15 cellular contexts compared by ENCODE assay signal in genomic region chr4:137668885-137669284, GRCh38.
DNase-seq lines count a peak whose midpoint lies in the region; ATAC-seq, FAIRE-seq and TF ChIP-seq lines count a peak whose summit lies in the region.
"Had no signal": no experiment of that assay in that cellular context is flagged by ENCODE, and none has a peak within 500 bp of the region (broad histone marks: within the 10 kb centered on the region; RNA-seq: fewer than 3 reads in every experiment).

No MANE protein-coding gene starts in this region.

- H2AK5ac ChIP-seq in IMR-90 (ENCODE audit: low read depth, low read length) = no peak overlapping the region

- H3K4me3 Mint-ChIP-seq in mesothelial cell of epicardium = no peak overlapping the region
- H3K4me3 Mint-ChIP-seq: CD14-positive monocyte; CD4-positive, alpha-beta memory T cell had no signal

- no peaks in the 10 kb centered on the region for H3K9me3 ChIP-seq in A549
- H3K9me3 ChIP-seq in IMR-90 (ENCODE audit: control insufficient read depth, insufficient read depth, low read length) = no peaks in the 10 kb centered on the region
- H3K9me3 ChIP-seq in MG63 = no peaks in the 10 kb centered on the region
- H3K9me3 ChIP-seq: BLaER1, HAP-1 had no signal

- H3K56ac ChIP-seq in IMR-90 (ENCODE audit: extremely low read depth, insufficient read depth, low read length) = no peak overlapping the region

- H2AK9ac ChIP-seq in IMR-90 (replicated peaks; ENCODE audit: low read depth, low read length, poor library complexity) = no peak overlapping the region

- POLR2A ChIA-PET in A549 (lab: Yijun Ruan, JAX) (no interaction called here), IMR-90 (lab: Charles Lee; ENCODE audit: unreplicated experiment) (interaction anchor here (0.6 kb wide), 1 partner anchor 267 kb away, joined by 3 read pairs; no protein-coding TSS in a partner anchor)

- no peak overlapping the region for H2AFZ ChIP-seq in IMR-90 (replicated peaks; ENCODE audit: low read length, poor library complexity)

- no peaks in the 10 kb centered on the region for H3K27me3 Mint-ChIP-seq in mesothelial cell of epicardium (ENCODE audit: low read depth)
- H3K27me3 Mint-ChIP-seq: CD4-positive, alpha-beta memory T cell had no signal

- peak overlapping the region; percentile 30; the same call in 1 of the 2 replicates for H3K18ac ChIP-seq in IMR-90 (ENCODE audit: low read depth, low read length)

- BruUV-seq in IMR-90 (replicated peaks; lab: Mats Ljungman, UMichigan) = no TSS peak

- H3K4me3 ChIP-seq in A549 (no peak overlapping the region), IMR-90 (ENCODE audit: insufficient read depth, low read depth, low read length) (no peak overlapping the region), MG63 (no peak overlapping the region)
- H3K4me3 ChIP-seq: BLaER1, HAP-1 had no signal

- CTCF ChIA-PET in A549 (lab: Yijun Ruan, JAX) (no interaction called here), IMR-90 (lab: Yijun Ruan, JAX) (no interaction called here)

- no peak for TF ChIP-seq CTCF in A549 (IDR thresholded peaks at IDR 0.05)
- TF ChIP-seq CTCF in IMR-90 (conservative IDR thresholded peaks at IDR 0.05; ENCODE audit: low read depth, low read length) = no peak
- no peak for TF ChIP-seq CTCF in mesothelial cell of epicardium (IDR thresholded peaks at IDR 0.05; ENCODE audit: unreplicated experiment)

- dilution Hi-C loops in IMR-90 (cut with HindIII; ENCODE audit: low sequenced_read_pairs, unreplicated experiment) = no loop called here

- H2BK15ac ChIP-seq in IMR-90 (ENCODE audit: low read depth, low read length) = no peak overlapping the region

- H3K14ac ChIP-seq in IMR-90 (replicated peaks; ENCODE audit: low read depth, low read length) = no peak overlapping the region

- H3K27ac ChIP-seq in A549 = no peak overlapping the region
- H3K27ac ChIP-seq in IMR-90 (ENCODE audit: insufficient read depth, low read length) = peak overlapping the region; percentile 85; the same call in 1 of the 2 replicates
- H3K27ac ChIP-seq: BLaER1 had no signal

- H3K36me3 Mint-ChIP-seq in mesothelial cell of epicardium = no peaks in the 10 kb centered on the region
- H3K36me3 Mint-ChIP-seq: CD14-positive monocyte; CD4-positive, alpha-beta memory T cell had no signal

- H3K4me1 ChIP-seq in A549 = no peaks in the 10 kb centered on the region
- peaks cover 4% of the 10 kb centered on the region for H3K4me1 ChIP-seq in IMR-90 (ENCODE audit: control insufficient read depth, insufficient read depth, low read length)
- H3K4me1 ChIP-seq: BLaER1 had no signal

- peak overlapping the region; percentile 18 for H2BK5ac ChIP-seq in IMR-90 (ENCODE audit: low read depth, low read length, poor library complexity, severe bottlenecking)

- no peak overlapping the region for H3K9ac ChIP-seq in IMR-90 (ENCODE audit: low read depth, low read length)
- H3K9ac ChIP-seq: BLaER1 had no signal

- no peaks in the 10 kb centered on the region for H3K9me3 Mint-ChIP-seq in mesothelial cell of epicardium
- H3K9me3 Mint-ChIP-seq: CD14-positive monocyte had no signal

- no peak overlapping the region for H4K91ac ChIP-seq in IMR-90 (ENCODE audit: insufficient read depth, low read depth, low read length)

- no peak overlapping the region; a peak in 1 of 4 replicates for H4K8ac ChIP-seq in IMR-90 (ENCODE audit: low read depth in 2 of 2, low read length in 2 of 2)

- peak overlapping the region; percentile 39 for H3K27ac Mint-ChIP-seq in mesothelial cell of epicardium
- H3K27ac Mint-ChIP-seq: CD14-positive monocyte; CD4-positive, alpha-beta memory T cell had no signal

- no peak for FAIRE-seq in A549 (lab: Jason Lieb, UNC)
- FAIRE-seq in colon (lab: Jason Lieb, UNC) = peak; percentile 31

- 0 out of 4 replicates have a peak, but pooled peaks cover 0 to 6% of the 10 kb centered on the region in 2 experiments for H3K79me1 ChIP-seq in IMR-90 (ENCODE audit: low read depth in 1 of 2, low read length in 2 of 2)

- H4K5ac ChIP-seq in IMR-90 (ENCODE audit: low read depth, low read length) = no peak overlapping the region; the same call in 1 of the 2 replicates

- no peak for TF ChIP-seq EP300 in A549 (IDR thresholded peaks at IDR 0.05)

- in situ Hi-C loops in IMR-90 (cut with MboI; ENCODE audit: low sequenced_read_pairs) = no loop called here

- TF ChIP-seq RAD21 in A549 (conservative IDR thresholded peaks at IDR 0.05 in 1 of 2, IDR thresholded peaks at IDR 0.05 in 1 of 2) = no peak
- TF ChIP-seq RAD21 in IMR-90 (IDR thresholded peaks at IDR 0.05; ENCODE audit: low read length) = no peak

- H3K23ac ChIP-seq in IMR-90 (ENCODE audit: low read depth, low read length) = no peak overlapping the region

- peak overlapping the region; percentile 30; the same call in 1 of the 2 replicates for H3K4ac ChIP-seq in IMR-90 (ENCODE audit: low read depth, low read length)

- no peak overlapping the region; the same call in 1 of the 2 replicates for H2BK20ac ChIP-seq in IMR-90 (ENCODE audit: low read depth, low read length)

- H3K27me3 ChIP-seq in IMR-90 (ENCODE audit: control insufficient read depth, insufficient read depth, low read length) (no peaks in the 10 kb centered on the region), MG63 (no peaks in the 10 kb centered on the region)
- H3K27me3 ChIP-seq: BLaER1 had no signal

- H4K20me1 ChIP-seq in IMR-90 (ENCODE audit: insufficient read depth, low read length) = no peaks in the 10 kb centered on the region
- H4K20me1 ChIP-seq: BLaER1 had no signal

- TF ChIP-seq POLR2A in A549 (IDR thresholded peaks at IDR 0.05; ENCODE audit: low read length) (no peak), IMR-90 (IDR thresholded peaks at IDR 0.05; ENCODE audit: low read depth, low read length) (no peak)

- H3K36me3 ChIP-seq in IMR-90 (ENCODE audit: control insufficient read depth, insufficient read depth, low read length) (no peaks in the 10 kb centered on the region), MG63 (no peaks in the 10 kb centered on the region)
- H3K36me3 ChIP-seq: BLaER1, HAP-1 had no signal

- intact Hi-C loops in IMR-90 (cut with micrococcal nuclease) = no loop called here

- ATAC-seq in A549 (no peak), IMR-90 (ENCODE audit: low read depth) (no peak), HG02840 (IDR thresholded peaks at IDR 0.05; ENCODE audit: low FRiP score, unreplicated experiment) (no peak), HG02981 (IDR thresholded peaks at IDR 0.05; ENCODE audit: unreplicated experiment) (no peak), HG02884 (IDR thresholded peaks at IDR 0.05; ENCODE audit: unreplicated experiment) (no peak)

- peaks cover 37% of the 10 kb centered on the region for H3K4me1 Mint-ChIP-seq in mesothelial cell of epicardium
- H3K4me1 Mint-ChIP-seq: CD14-positive monocyte; CD4-positive, alpha-beta memory T cell had no signal

- H3K4me2 ChIP-seq in A549 (no peak overlapping the region), IMR-90 (ENCODE audit: low read depth, low read length) (no peak overlapping the region)
- H3K4me2 ChIP-seq: BLaER1 had no signal

- peak overlapping the region; percentile 58; the same call in 1 of the 2 replicates for H2BK120ac ChIP-seq in IMR-90 (ENCODE audit: low read depth, low read length)

- H3K9me1 ChIP-seq in IMR-90 (ENCODE audit: insufficient read depth, low read length) = no peaks in the 10 kb centered on the region

- no peak for DNase-seq in A549 (ENCODE audit: low read depth in 1 of 2, low spot score in 1 of 2)
- DNase-seq in IMR-90 = no peak
- no peak for DNase-seq in mesothelial cell of epicardium (ENCODE audit: low spot score in 2 of 2, unreplicated experiment in 2 of 2)
- DNase-seq in MG63 = no peak
- DNase-seq: CD4-positive, alpha-beta memory T cell; DMS153; DMS79; GF-D8 had no signal

TF ChIP-seq in A549, 52 proteins besides CTCF, POLR2A, EP300 and RAD21:
- peak; percentile 95 for TF ChIP-seq MAFK (IDR thresholded peaks at IDR 0.05; ENCODE audit: partially characterized antibody)
- TF ChIP-seq TP53 (CRISPR knock-in tag; IDR thresholded peaks at IDR 0.05) = no peak

TF ChIP-seq in IMR-90, 13 proteins besides CTCF, POLR2A, EP300 and RAD21:
- TF ChIP-seq CHD1 (IDR thresholded peaks at IDR 0.05; ENCODE audit: low read depth, low read length) = no peak
- no peak for TF ChIP-seq ELK1 (IDR thresholded peaks at IDR 0.05; ENCODE audit: borderline replicate concordance, low read depth, low read length)
- TF ChIP-seq MAFK (IDR thresholded peaks at IDR 0.05; ENCODE audit: low read depth, low read length) = peak; percentile 100
